Comparison of ENCODE assay signal across 29 cellular contexts in genomic region chr5:32562841-32563240, GRCh38. TPM values are rescaled to one million over a fixed set of nuclear protein-coding genes. Genes with fewer than 3 reads are reported as not detected.
DNase-seq lines count a peak whose midpoint lies in the region; ATAC-seq, FAIRE-seq and TF ChIP-seq lines count a peak whose summit lies in the region.
"Had no signal": no experiment of that assay in that cellular context is flagged by ENCODE, and none has a peak within 500 bp of the region (broad histone marks: within the 10 kb centered on the region; RNA-seq: fewer than 3 reads in every experiment).

No MANE protein-coding gene starts in this region.

- no peaks in the 10 kb centered on the region for H3K9me3 ChIP-seq in GM23248 (ENCODE audit: low read depth)
- no peaks in the 10 kb centered on the region for H3K9me3 ChIP-seq in astrocyte (ENCODE audit: insufficient read depth, low read depth, low read length)
- H3K9me3 ChIP-seq in neural progenitor cell (ENCODE audit: low read depth): no peaks in the 10 kb centered on the region
- H3K9me3 ChIP-seq: A549, Caco-2, SJCRH30 had no signal

- CTCF ChIA-PET in activated CD4-positive, alpha-beta memory T cell treated with anti-CD3 and anti-CD28 coated beads, Interleukin-2, amount 10 ng/mL, durations not matched to agents 7 days and 5 days (lab: Charles Lee): interaction anchor here (1.3 kb wide), 1 partner anchor 27 kb away, joined by 4 read pairs; no protein-coding TSS in a partner anchor

- TF ChIP-seq CTCF in astrocyte (IDR thresholded peaks at IDR 0.05; ENCODE audit: insufficient read depth, low read depth, low read length): no peak
- TF ChIP-seq CTCF in neural progenitor cell (IDR thresholded peaks at IDR 0.05): no peak

- no peak for ATAC-seq in HG03139 (IDR thresholded peaks at IDR 0.05; ENCODE audit: unreplicated experiment)
- no peak for ATAC-seq in HG03135 (IDR thresholded peaks at IDR 0.05; ENCODE audit: unreplicated experiment)
- ATAC-seq in GM21717 (IDR thresholded peaks at IDR 0.05; ENCODE audit: unreplicated experiment): no peak
- ATAC-seq: A549; CD8-positive, alpha-beta T cell; SK-N-SH treated with all-trans-retinoic acid at 6 μM for 48 hours had no signal

- no peaks in the 10 kb centered on the region for H3K9me2 ChIP-seq in GM23248 (ENCODE audit: insufficient read depth)

- H3F3A ChIP-seq in GM23248 (ENCODE audit: insufficient read depth) (no peaks in the 10 kb centered on the region), neural progenitor cell (ENCODE audit: low read depth) (no peaks in the 10 kb centered on the region)

- H3K4me3 Mint-ChIP-seq in astrocyte (ENCODE audit: unreplicated experiment): no peak overlapping the region
- no peak overlapping the region for H3K4me3 Mint-ChIP-seq in neural progenitor cell
- H3K4me3 Mint-ChIP-seq in activated CD4-positive, alpha-beta memory T cell treated with anti-CD3 and anti-CD28 coated beads, Interleukin-2, amount 10 ng/mL, durations not matched to agents 7 days and 5 days: no peak overlapping the region
- H3K4me3 Mint-ChIP-seq: B cell; CD8-positive, alpha-beta T cell had no signal

- no peaks in the 10 kb centered on the region for H3K36me3 ChIP-seq in GM23248 (ENCODE audit: low read depth)
- H3K36me3 ChIP-seq in astrocyte (ENCODE audit: insufficient read depth, low read length): no peaks in the 10 kb centered on the region
- no peaks in the 10 kb centered on the region for H3K36me3 ChIP-seq in neural progenitor cell
- H3K36me3 ChIP-seq: SJCRH30 had no signal

- no peak for FAIRE-seq in astrocyte (lab: Jason Lieb, UNC)
- FAIRE-seq: A549, GM18507, H1 had no signal

- no peak overlapping the region for H3K9ac ChIP-seq in GM23248
- H3K9ac ChIP-seq in astrocyte (ENCODE audit: low read length): no peak overlapping the region
- no peak overlapping the region for H3K9ac ChIP-seq in neural progenitor cell
- H3K9ac ChIP-seq: KMS-11 had no signal

- DNase-seq in GM23248 (peak; percentile 26), LHCN-M2 (ENCODE audit: low read depth) (peak; percentile 19), astrocyte (ENCODE audit: low read depth) (peak; percentile 12), neural progenitor cell (ENCODE audit: low spot score) (peak; percentile 8)
- DNase-seq in activated CD4-positive, alpha-beta memory T cell treated with anti-CD3 and anti-CD28 coated beads, Interleukin-2, amount 10 ng/mL, durations not matched to agents 7 days and 5 days: no peak
- DNase-seq: Caco-2; CD8-positive, alpha-beta T cell; DND-41; HCEC 1CT; NCI-H1092 treated with DMSO at 0.1 percent for 48 hours; NCI-H1436; NCI-H187; NCI-H2081 treated with DMSO at 0.1 percent for 48 hours; NCI-H524; NCI-H82; NK-92 treated with Interleukin-12 subunit alpha and Interleukin-12 subunit beta, amount 100 ng/mL, for 24 hours; PC-9; SJCRH30; T-helper 2 cell had no signal

- H3K4me3 ChIP-seq in GM23248 (no peak overlapping the region), astrocyte (ENCODE audit: insufficient read depth, low read depth, low read length) (no peak overlapping the region), neural progenitor cell (no peak overlapping the region)
- H3K4me3 ChIP-seq: A549, PC-9, SJCRH30 had no signal

- H3K27ac ChIP-seq in GM23248: no peak overlapping the region
- H3K27ac ChIP-seq in astrocyte (ENCODE audit: low read depth, low read length): no peak overlapping the region
- no peak overlapping the region for H3K27ac ChIP-seq in neural progenitor cell
- H3K27ac ChIP-seq: A549, C4-2B, KMS-11, PC-9, SJCRH30 had no signal

- H3K27ac Mint-ChIP-seq in astrocyte (ENCODE audit: unreplicated experiment): no peak overlapping the region
- peak overlapping the region; percentile 72 for H3K27ac Mint-ChIP-seq in neural progenitor cell
- H3K27ac Mint-ChIP-seq in activated CD4-positive, alpha-beta memory T cell treated with anti-CD3 and anti-CD28 coated beads, Interleukin-2, amount 10 ng/mL, durations not matched to agents 7 days and 5 days: no peak overlapping the region
- H3K27ac Mint-ChIP-seq: B cell; CD8-positive, alpha-beta T cell had no signal

- H3K36me3 Mint-ChIP-seq in astrocyte (ENCODE audit: low read depth, unreplicated experiment) (no peaks in the 10 kb centered on the region), neural progenitor cell (no peaks in the 10 kb centered on the region)
- H3K36me3 Mint-ChIP-seq in activated CD4-positive, alpha-beta memory T cell treated with anti-CD3 and anti-CD28 coated beads, Interleukin-2, amount 10 ng/mL, durations not matched to agents 7 days and 5 days (ENCODE audit: low read depth): peaks cover 42% of the 10 kb centered on the region
- H3K36me3 Mint-ChIP-seq: CD8-positive, alpha-beta T cell had no signal

- H2AFZ ChIP-seq in GM23248: no peak overlapping the region
- H2AFZ ChIP-seq in astrocyte (ENCODE audit: low read depth, low read length): no peak overlapping the region
- H2AFZ ChIP-seq in neural progenitor cell (replicated peaks): no peak overlapping the region
- H2AFZ ChIP-seq: PC-9 had no signal

- no peaks in the 10 kb centered on the region for H3K4me1 ChIP-seq in GM23248 (ENCODE audit: insufficient read depth)
- no peaks in the 10 kb centered on the region for H3K4me1 ChIP-seq in astrocyte (ENCODE audit: insufficient read depth, low read length)
- H3K4me1 ChIP-seq in neural progenitor cell: no peaks in the 10 kb centered on the region
- H3K4me1 ChIP-seq: A549, SJCRH30 had no signal

- H4K20me1 ChIP-seq in GM23248 (ENCODE audit: insufficient read depth): no peaks in the 10 kb centered on the region
- H4K20me1 ChIP-seq in astrocyte (ENCODE audit: insufficient read depth, low read length): no peaks in the 10 kb centered on the region
- no peaks in the 10 kb centered on the region for H4K20me1 ChIP-seq in neural progenitor cell (ENCODE audit: low read depth)

- H3K9me3 Mint-ChIP-seq in astrocyte (ENCODE audit: unreplicated experiment): peaks cover 2% of the 10 kb centered on the region
- peaks cover 2% of the 10 kb centered on the region for H3K9me3 Mint-ChIP-seq in neural progenitor cell
- H3K9me3 Mint-ChIP-seq in activated CD4-positive, alpha-beta memory T cell treated with anti-CD3 and anti-CD28 coated beads, Interleukin-2, amount 10 ng/mL, durations not matched to agents 7 days and 5 days: no peaks in the 10 kb centered on the region

- H3K27me3 ChIP-seq in GM23248 (replicated peaks; ENCODE audit: insufficient read depth) (no peaks in the 10 kb centered on the region), astrocyte (ENCODE audit: insufficient read depth, low read length) (no peaks in the 10 kb centered on the region), neural progenitor cell (no peaks in the 10 kb centered on the region)
- H3K27me3 ChIP-seq: SJCRH30 had no signal

- H3K79me2 ChIP-seq in GM23248 (ENCODE audit: insufficient read depth) (no peaks in the 10 kb centered on the region), astrocyte (ENCODE audit: insufficient read depth, low read length) (no peaks in the 10 kb centered on the region), neural progenitor cell (ENCODE audit: low read depth) (no peaks in the 10 kb centered on the region)

- POLR2A ChIA-PET in activated CD4-positive, alpha-beta memory T cell treated with anti-CD3 and anti-CD28 coated beads, Interleukin-2, amount 10 ng/mL, durations not matched to agents 7 days and 5 days (lab: Charles Lee): interaction anchor here (1.1 kb wide), 1 partner anchor 22 kb away, joined by 3 read pairs; the partner anchor contains the start of gene SUB1

- in situ Hi-C loops in GM23248 (cut with MboI): no loop called here

- peaks cover 2% of the 10 kb centered on the region for H3K27me3 Mint-ChIP-seq in astrocyte (ENCODE audit: low read depth, unreplicated experiment)
- peaks cover 9% of the 10 kb centered on the region for H3K27me3 Mint-ChIP-seq in neural progenitor cell (ENCODE audit: insufficient read depth, low read depth)
- H3K27me3 Mint-ChIP-seq in activated CD4-positive, alpha-beta memory T cell treated with anti-CD3 and anti-CD28 coated beads, Interleukin-2, amount 10 ng/mL, durations not matched to agents 7 days and 5 days: no peaks in the 10 kb centered on the region
- H3K27me3 Mint-ChIP-seq: B cell had no signal

- H3K4me2 ChIP-seq in GM23248 (ENCODE audit: unreplicated experiment): no peak overlapping the region
- H3K4me2 ChIP-seq in astrocyte (ENCODE audit: low read length): no peak overlapping the region
- no peak overlapping the region for H3K4me2 ChIP-seq in neural progenitor cell
- H3K4me2 ChIP-seq: A549, KMS-11, PC-9 had no signal

- H3K4me1 Mint-ChIP-seq in astrocyte (ENCODE audit: low read depth, unreplicated experiment) (no peaks in the 10 kb centered on the region), neural progenitor cell (peaks cover 10% of the 10 kb centered on the region)
- no peaks in the 10 kb centered on the region for H3K4me1 Mint-ChIP-seq in activated CD4-positive, alpha-beta memory T cell treated with anti-CD3 and anti-CD28 coated beads, Interleukin-2, amount 10 ng/mL, durations not matched to agents 7 days and 5 days

RNA-seq across cellular contexts. Expression of gene SUB1, which starts 22.5 kb away (rescaled TPM):
- 200 and 350 TPM in 2 replicates for total RNA-seq in GM23248 (2014; rRNA removed; shearing (Covaris generic))
- polyA plus RNA-seq in GM23248 (2016; fragmentation: Nextera tagmentation; extraction: Ambion mirVana): 462 and 489 TPM in 2 replicates
- total RNA-seq in LHCN-M2 (2014; rRNA removed) (153 and 288 TPM in 2 replicates), astrocyte (219 and 235 TPM in 2 replicates), neural progenitor cell (ENCODE audit: low replicate concordance) (324 and 789 TPM in 2 replicates)
- 156 TPM for polyA plus RNA-seq in LHCN-M2 (2012)
- total RNA-seq in activated CD4-positive, alpha-beta memory T cell treated with anti-CD3 and anti-CD28 coated beads, Interleukin-2, amount 10 ng/mL, durations not matched to agents 7 days and 5 days: 100 to 1,000 TPM; 603 to 618 TPM
